In genomic region chr16:84595052-84595481, GRCh38 we compare ENCODE assay signal across 13 cellular contexts. TPM values are rescaled to one million over a fixed set of nuclear protein-coding genes. Genes with fewer than 3 reads are reported as not detected.
DNase-seq lines count a peak whose midpoint lies in the region; ATAC-seq and TF ChIP-seq lines count a peak whose summit lies in the region.
"Had no signal": no experiment of that assay in that cellular context is flagged by ENCODE, and none has a peak within 500 bp of the region (broad histone marks: within the 10 kb centered on the region; RNA-seq: fewer than 3 reads in every experiment).

No MANE protein-coding gene starts in this region.

- CTCF ChIA-PET in IMR-90 (lab: Yijun Ruan, JAX): no interaction called here
- CTCF ChIA-PET in activated CD8-positive, alpha-beta T cell treated with anti-CD3 and anti-CD28 coated beads for 36 hours (lab: Charles Lee): no interaction called here

- no peak overlapping the region for H3K4me2 ChIP-seq in IMR-90 (ENCODE audit: low read depth, low read length)

- no peaks in the 10 kb centered on the region for H3K27me3 ChIP-seq in IMR-90 (ENCODE audit: control insufficient read depth, insufficient read depth, low read length)
- no peaks in the 10 kb centered on the region for H3K27me3 ChIP-seq in spleen (replicated peaks in 1 of 7)
- H3K27me3 ChIP-seq: breast epithelium had no signal

- H3K9ac ChIP-seq in IMR-90 (ENCODE audit: low read depth, low read length): no peak overlapping the region

- peaks cover 29% of the 10 kb centered on the region for H3K4me1 ChIP-seq in IMR-90 (ENCODE audit: control insufficient read depth, insufficient read depth, low read length)
- H3K4me1 ChIP-seq in spleen: peaks cover 68 to 99% (median 88%) of the 10 kb centered on the region in 6 donors

- no peak overlapping the region; a peak in 1 of 4 replicates for H4K8ac ChIP-seq in IMR-90 (ENCODE audit: low read depth in 2 of 2, low read length in 2 of 2)

- no peak overlapping the region for H3K14ac ChIP-seq in IMR-90 (replicated peaks; ENCODE audit: low read depth, low read length)

- no peak overlapping the region for H3K18ac ChIP-seq in IMR-90 (ENCODE audit: low read depth, low read length)

- peak overlapping the region; percentile 71 for H3K4me3 Mint-ChIP-seq in activated CD8-positive, alpha-beta T cell treated with anti-CD3 and anti-CD28 coated beads for 36 hours

- BruUV-seq in IMR-90 (replicated peaks; lab: Mats Ljungman, UMichigan): no TSS peak

- H2AK5ac ChIP-seq in IMR-90 (ENCODE audit: low read depth, low read length): no peak overlapping the region

- no peak overlapping the region for H2AFZ ChIP-seq in IMR-90 (replicated peaks; ENCODE audit: low read length, poor library complexity)

- no peaks in the 10 kb centered on the region for H3K27me3 Mint-ChIP-seq in activated CD8-positive, alpha-beta T cell treated with anti-CD3 and anti-CD28 coated beads for 36 hours

- no peak overlapping the region for H2AK9ac ChIP-seq in IMR-90 (replicated peaks; ENCODE audit: low read depth, low read length, poor library complexity)

- no peak overlapping the region for H2BK120ac ChIP-seq in IMR-90 (ENCODE audit: low read depth, low read length)

- H3K56ac ChIP-seq in IMR-90 (ENCODE audit: extremely low read depth, insufficient read depth, low read length): no peak overlapping the region

- POLR2A ChIA-PET in IMR-90 (lab: Charles Lee; ENCODE audit: unreplicated experiment): no interaction called here
- POLR2A ChIA-PET in activated CD8-positive, alpha-beta T cell treated with anti-CD3 and anti-CD28 coated beads for 36 hours (lab: Charles Lee): interaction anchor here (0.9 to 1.7 kb wide), 6 partner anchors 8 to 22 kb away, joined by 3 to 9 read pairs (median 4); no protein-coding TSS in a partner anchor

- H3K79me1 ChIP-seq in IMR-90 (ENCODE audit: low read depth in 1 of 2, low read length in 2 of 2): peaks cover 31 to 83% of the 10 kb centered on the region in 2 experiments

- peaks cover 90% of the 10 kb centered on the region for H4K20me1 ChIP-seq in IMR-90 (ENCODE audit: insufficient read depth, low read length)

- no peak overlapping the region for H3K4ac ChIP-seq in IMR-90 (ENCODE audit: low read depth, low read length)

- ATAC-seq in IMR-90 (ENCODE audit: low read depth) (no peak), left colon (peak; percentile 19), HG02938 (IDR thresholded peaks at IDR 0.05; ENCODE audit: unreplicated experiment) (no peak)
- ATAC-seq in activated CD8-positive, alpha-beta T cell treated with anti-CD3 and anti-CD28 coated beads for 36 hours: no peak
- ATAC-seq: Panc1 had no signal

- H4K91ac ChIP-seq in IMR-90 (ENCODE audit: insufficient read depth, low read depth, low read length): no peak overlapping the region

- peak overlapping the region; percentile 100 for H3K27ac Mint-ChIP-seq in activated CD8-positive, alpha-beta T cell treated with anti-CD3 and anti-CD28 coated beads for 36 hours

- H3K23ac ChIP-seq in IMR-90 (ENCODE audit: low read depth, low read length): peak overlapping the region; percentile 60

- H3K36me3 ChIP-seq in IMR-90 (ENCODE audit: control insufficient read depth, insufficient read depth, low read length) (peaks cover 28% of the 10 kb centered on the region), spleen (peaks cover 0 to 45% (median 2%) of the 10 kb centered on the region in 6 donors)
- H3K36me3 ChIP-seq: breast epithelium, WERI-Rb-1 had no signal

- no peak overlapping the region for H2BK15ac ChIP-seq in IMR-90 (ENCODE audit: low read depth, low read length)

- no peak overlapping the region for H3K4me3 ChIP-seq in IMR-90 (ENCODE audit: insufficient read depth, low read depth, low read length)
- H3K4me3 ChIP-seq in spleen: peak overlapping the region in 6 of 8 donors; percentile 21 to 64 (median 32)
- H3K4me3 ChIP-seq: breast epithelium, lung had no signal

- H2BK20ac ChIP-seq in IMR-90 (ENCODE audit: low read depth, low read length): no peak overlapping the region

- H4K5ac ChIP-seq in IMR-90 (ENCODE audit: low read depth, low read length): no peak overlapping the region

- H3K9me3 Mint-ChIP-seq in activated CD8-positive, alpha-beta T cell treated with anti-CD3 and anti-CD28 coated beads for 36 hours: no peaks in the 10 kb centered on the region

- H3K9me3 ChIP-seq in IMR-90 (ENCODE audit: control insufficient read depth, insufficient read depth, low read length): no peaks in the 10 kb centered on the region
- no peaks in the 10 kb centered on the region for H3K9me3 ChIP-seq in spleen
- H3K9me3 ChIP-seq: breast epithelium had no signal

- H3K9me1 ChIP-seq in IMR-90 (ENCODE audit: insufficient read depth, low read length): peaks cover 56% of the 10 kb centered on the region

- peaks cover 81% of the 10 kb centered on the region for H3K4me1 Mint-ChIP-seq in activated CD8-positive, alpha-beta T cell treated with anti-CD3 and anti-CD28 coated beads for 36 hours (ENCODE audit: low read depth)

- no peak for TF ChIP-seq RAD21 in IMR-90 (IDR thresholded peaks at IDR 0.05; ENCODE audit: low read length)

- intact Hi-C loops in IMR-90 (cut with micrococcal nuclease): loop anchor here (5.0 kb wide), 1 partner anchor 63 kb away; no protein-coding TSS in a partner anchor
- intact Hi-C loops in activated CD8-positive, alpha-beta T cell treated with anti-CD3 and anti-CD28 coated beads for 36 hours (cut with micrococcal nuclease): no loop called here
- intact Hi-C loops in left colon (cut with DNase I, micrococcal nuclease): no loop called here
- intact Hi-C loops in spleen (cut with DNase I; ENCODE audit: low total_unique reads): no loop called here

- H2BK5ac ChIP-seq in IMR-90 (ENCODE audit: low read depth, low read length, poor library complexity, severe bottlenecking): no peak overlapping the region

- WGBS in IMR-90 (ENCODE audit: extremely low coverage in 2 of 2, insufficient read length in 1 of 2), 2 experiments: 50% methylated on average over 10 of the region's 15 CpGs; no CpG with 5 or more reads in 1 of the 2 experiments
- 50 to 77% (median 68%) methylated on average over 13 to 15 of the region's 15 CpGs for whole genome bisulfite sequencing in spleen, 5 donors

- no peak overlapping the region for H3K27ac ChIP-seq in IMR-90 (ENCODE audit: insufficient read depth, low read length)
- H3K27ac ChIP-seq in spleen: peak overlapping the region; percentile 66 to 96 (median 94)
- H3K27ac ChIP-seq: WERI-Rb-1 had no signal

- peaks cover 79% of the 10 kb centered on the region for H3K36me3 Mint-ChIP-seq in activated CD8-positive, alpha-beta T cell treated with anti-CD3 and anti-CD28 coated beads for 36 hours (ENCODE audit: low read depth)

- TF ChIP-seq POLR2A in IMR-90 (IDR thresholded peaks at IDR 0.05; ENCODE audit: low read depth, low read length) (no peak), spleen (IDR thresholded peaks at IDR 0.05) (no peak)

- in situ Hi-C loops in IMR-90 (cut with MboI; ENCODE audit: low sequenced_read_pairs): no loop called here

- dilution Hi-C loops in IMR-90 (cut with HindIII; ENCODE audit: low sequenced_read_pairs, unreplicated experiment): no loop called here

- TF ChIP-seq CTCF in IMR-90 (conservative IDR thresholded peaks at IDR 0.05; ENCODE audit: low read depth, low read length) (no peak), spleen (IDR thresholded peaks at IDR 0.05 in 8 of 11, conservative IDR thresholded peaks at IDR 0.05 in 3 of 11) (no peak)
- no peak for TF ChIP-seq CTCF in activated CD8-positive, alpha-beta T cell treated with anti-CD3 and anti-CD28 coated beads for 36 hours (IDR thresholded peaks at IDR 0.05)

- DNase-seq in IMR-90 (no peak), left colon (no peak), spleen (no peak), AG08395 (ENCODE audit: low spot score) (no peak), GF-D8 (lab: John Stamatoyannopoulos, UW) (no peak), DMS153 (lab: John Stamatoyannopoulos, UW) (no peak)
- DNase-seq in activated CD8-positive, alpha-beta T cell treated with anti-CD3 and anti-CD28 coated beads for 36 hours: peak; percentile 46
- DNase-seq: NCI-H1417 treated with DMSO at 0.1 percent for 48 hours, WERI-Rb-1 had no signal

TF ChIP-seq in IMR-90, 13 proteins besides CTCF, POLR2A, EP300 and RAD21:
- TF ChIP-seq, protein P1, sequence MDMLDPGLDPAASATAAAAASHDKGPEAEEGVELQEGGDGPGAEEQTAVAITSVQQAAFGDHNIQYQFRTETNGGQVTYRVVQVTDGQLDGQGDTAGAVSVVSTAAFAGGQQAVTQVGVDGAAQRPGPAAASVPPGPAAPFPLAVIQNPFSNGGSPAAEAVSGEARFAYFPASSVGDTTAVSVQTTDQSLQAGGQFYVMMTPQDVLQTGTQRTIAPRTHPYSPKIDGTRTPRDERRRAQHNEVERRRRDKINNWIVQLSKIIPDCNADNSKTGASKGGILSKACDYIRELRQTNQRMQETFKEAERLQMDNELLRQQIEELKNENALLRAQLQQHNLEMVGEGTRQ (IDR thresholded peaks at IDR 0.05; ENCODE audit: low read depth, low read length): no peak
- no peak for TF ChIP-seq MXI1 (IDR thresholded peaks at IDR 0.05; ENCODE audit: borderline replicate concordance, low read depth, low read length)
- TF ChIP-seq MAFK (IDR thresholded peaks at IDR 0.05; ENCODE audit: low read depth, low read length): peak; percentile 63
- no peak for TF ChIP-seq BHLHE40 (IDR thresholded peaks at IDR 0.05; ENCODE audit: low read depth, low read length)

RNA-seq across cellular contexts. Expression of gene COTL1, which starts 22.8 kb away (rescaled TPM):
- total RNA-seq in IMR-90 (2012; rRNA removed) (144 and 166 TPM in 2 replicates), left colon (10 to 100 TPM; 51.8 to 71.0 TPM), spleen (100 to 1,000 TPM; 284 to 655 (median 457) TPM)
- polyA plus RNA-seq in IMR-90 (2012; rRNA removed) (258 and 270 TPM in 2 replicates), spleen (100 to 1,000 TPM; 298 to 449 (median 303) TPM)
- polyA plus RNA-seq in IMR-90 (2012; cell fraction: cytosol; rRNA removed): 343 and 372 TPM in 2 replicates
- 158 and 196 TPM in 2 replicates for polyA plus RNA-seq in IMR-90 (2012; cell fraction: nucleus; rRNA removed; ENCODE audit: low replicate concordance)
- total RNA-seq in activated CD8-positive, alpha-beta T cell treated with anti-CD3 and anti-CD28 coated beads for 36 hours: 100 to 1,000 TPM; 664 to 677 TPM

RNA-seq across cellular contexts. Expression of gene KLHL36, which starts 53.2 kb away (rescaled TPM):
- 45.9 and 50.3 TPM in 2 replicates for total RNA-seq in IMR-90 (2012; rRNA removed)
- 46.3 and 48.9 TPM in 2 replicates for polyA plus RNA-seq in IMR-90 (2012; rRNA removed)
- 23.9 and 49.3 TPM in 2 replicates for polyA plus RNA-seq in IMR-90 (2012; cell fraction: cytosol; rRNA removed)
- 99.5 and 176 TPM in 2 replicates for polyA plus RNA-seq in IMR-90 (2012; cell fraction: nucleus; rRNA removed; ENCODE audit: low replicate concordance)
- total RNA-seq in activated CD8-positive, alpha-beta T cell treated with anti-CD3 and anti-CD28 coated beads for 36 hours: 10 to 100 TPM; 41.0 to 44.0 TPM
- total RNA-seq in left colon: 10 to 100 TPM; 45.1 to 61.8 TPM
- total RNA-seq in spleen: 10 to 100 TPM; 63.8 to 93.6 (median 73.6) TPM
- 10 to 100 TPM; 17.8 to 32.7 (median 24.8) TPM for polyA plus RNA-seq in spleen
